23 cellular contexts compared by ENCODE assay signal in the genomic region with DNA sequence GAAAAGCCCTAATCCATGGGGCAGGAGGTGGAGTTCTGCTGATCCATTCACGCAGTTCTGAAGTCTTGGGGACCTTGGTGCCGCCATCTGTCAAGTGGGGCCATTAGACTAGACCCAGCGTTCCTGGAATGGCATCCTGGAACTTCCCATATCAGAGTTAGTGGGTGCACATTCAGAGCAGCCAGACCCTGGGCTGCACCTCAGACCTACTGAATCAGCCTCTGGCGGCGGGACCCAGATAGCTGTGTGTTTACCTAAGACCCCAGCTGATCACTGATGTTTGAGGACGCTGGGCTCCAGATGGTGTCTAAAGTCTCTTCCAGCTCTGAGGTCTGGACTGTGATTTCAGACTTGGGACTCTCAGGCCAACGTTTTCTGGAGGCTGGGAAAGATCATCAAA. TPM values are rescaled to one million over a fixed set of nuclear protein-coding genes. Genes with fewer than 3 reads are reported as not detected.
"Had no signal": no experiment of that assay in that cellular context is flagged by ENCODE, and none has a peak within 500 bp of the region (broad histone marks: within the 10 kb centered on the region; RNA-seq: fewer than 3 reads in every experiment).

No MANE protein-coding gene starts in this region.

- DNase-seq: dorsolateral prefrontal cortex; effector CD4-positive, alpha-beta T cell; hypothalamus; immature natural killer cell; islet precursor cell; mammary epithelial cell; occipital lobe; ovary; psoas muscle; stimulated activated CD4-positive, alpha-beta T cell treated with anti-CD3 and anti-CD28 coated beads, Interleukin-15, amount 100 ng/mL, for 24 hours; stimulated activated CD4-positive, alpha-beta T cell treated with anti-CD3 and anti-CD28 coated beads, Interleukin-2, amount 100 ng/mL, for 48 hours; stimulated activated naive CD4-positive, alpha-beta T cell; stimulated activated naive CD8-positive, alpha-beta T cell treated with anti-CD3 and anti-CD28 coated beads, Interleukin-15, amount 100 ng/mL, for 72 hours; transverse colon; upper lobe of right lung; uterus had no signal

- H3K4me3 ChIP-seq: dorsolateral prefrontal cortex, ovary, psoas muscle, skin epidermis, suprapubic skin, transverse colon, upper lobe of right lung, uterus had no signal

- H3K36me3 ChIP-seq: ovary, uterus had no signal

- ATAC-seq: left lobe of liver; naive thymus-derived CD8-positive, alpha-beta T cell; psoas muscle; right cardiac atrium; stimulated activated naive CD8-positive, alpha-beta T cell treated with anti-CD3 and anti-CD28 coated beads, Interleukin-15, amount 100 ng/mL, for 72 hours; upper lobe of right lung had no signal

- H3K9me3 ChIP-seq: ovary, psoas muscle, suprapubic skin, transverse colon, upper lobe of right lung, uterus had no signal

- H3K9me3 Mint-ChIP-seq: immature natural killer cell; naive thymus-derived CD8-positive, alpha-beta T cell; stimulated activated naive CD8-positive, alpha-beta T cell treated with anti-CD3 and anti-CD28 coated beads, Interleukin-15, amount 100 ng/mL, for 72 hours had no signal

- H3K27ac Mint-ChIP-seq: immature natural killer cell had no signal

- FAIRE-seq: frontal cortex had no signal

- H3K4me1 ChIP-seq: psoas muscle, suprapubic skin, transverse colon, upper lobe of right lung, uterus had no signal

- H3K27ac ChIP-seq: ovary, psoas muscle, skin epidermis, suprapubic skin, transverse colon, upper lobe of right lung, uterus had no signal

- H3K27me3 ChIP-seq: ovary, suprapubic skin, transverse colon, upper lobe of right lung, uterus had no signal

- H3K4me3 Mint-ChIP-seq: immature natural killer cell; naive thymus-derived CD8-positive, alpha-beta T cell; stimulated activated naive CD8-positive, alpha-beta T cell treated with anti-CD3 and anti-CD28 coated beads, Interleukin-15, amount 100 ng/mL, for 72 hours had no signal

- H3K27me3 Mint-ChIP-seq: naive thymus-derived CD8-positive, alpha-beta T cell; stimulated activated naive CD8-positive, alpha-beta T cell treated with anti-CD3 and anti-CD28 coated beads, Interleukin-15, amount 100 ng/mL, for 72 hours had no signal

RNA-seq across cellular contexts. Expression of a gene that starts 46.4 kb away (rescaled TPM):
- polyA plus RNA-seq: neural cell had no signal
